In genomic region chr14:65231286-65231980, GRCh38 we compare ENCODE assay signal across 16 cellular contexts.
DNase-seq lines count a peak whose midpoint lies in the region; ATAC-seq, FAIRE-seq and TF ChIP-seq lines count a peak whose summit lies in the region.
"Had no signal": no experiment of that assay in that cellular context is flagged by ENCODE, and none has a peak within 500 bp of the region (broad histone marks: within the 10 kb centered on the region; RNA-seq: fewer than 3 reads in every experiment).

No MANE protein-coding gene starts in this region.

- H2AFZ ChIP-seq in astrocyte (ENCODE audit: low read depth, low read length): peak overlapping the region; percentile 2

- peaks cover 25% of the 10 kb centered on the region for H3K4me1 Mint-ChIP-seq in activated naive CD8-positive, alpha-beta T cell treated with anti-CD3 and anti-CD28 coated beads for 36 hours
- H3K4me1 Mint-ChIP-seq in activated naive CD8-positive, alpha-beta T cell treated with anti-CD3 and anti-CD28 coated beads, Interleukin-2, amount 50 U/mL, for 24 hours: peaks cover 30% of the 10 kb centered on the region
- H3K4me1 Mint-ChIP-seq in astrocyte (ENCODE audit: low read depth, unreplicated experiment) (peaks cover 18% of the 10 kb centered on the region), mesothelial cell of epicardium (peaks cover 42% of the 10 kb centered on the region), type B pancreatic cell (ENCODE audit: unreplicated experiment) (peaks cover 40% of the 10 kb centered on the region)

- no peak for ATAC-seq in activated naive CD8-positive, alpha-beta T cell treated with anti-CD3 and anti-CD28 coated beads, Interleukin-2, amount 50 U/mL, for 24 hours
- ATAC-seq in GM21786 (IDR thresholded peaks at IDR 0.05; ENCODE audit: unreplicated experiment): no peak
- ATAC-seq: A549 had no signal

- peak overlapping the region; percentile 0 for H3K4me2 ChIP-seq in astrocyte (ENCODE audit: low read length)

- peak overlapping the region; percentile 37 for H3K27ac Mint-ChIP-seq in activated naive CD8-positive, alpha-beta T cell treated with anti-CD3 and anti-CD28 coated beads for 36 hours
- no peak overlapping the region for H3K27ac Mint-ChIP-seq in activated naive CD8-positive, alpha-beta T cell treated with anti-CD3 and anti-CD28 coated beads, Interleukin-2, amount 50 U/mL, for 24 hours
- H3K27ac Mint-ChIP-seq in astrocyte (ENCODE audit: unreplicated experiment) (no peak overlapping the region), mesothelial cell of epicardium (peak overlapping the region; percentile 66), type B pancreatic cell (peak overlapping the region; percentile 74)
- H3K27ac Mint-ChIP-seq: activated CD4-positive, alpha-beta memory T cell treated with anti-CD3 and anti-CD28 coated beads for 36 hours had no signal

- no peaks in the 10 kb centered on the region for H3K36me3 ChIP-seq in astrocyte (ENCODE audit: insufficient read depth, low read length)
- H3K36me3 ChIP-seq: HAP-1, right atrium auricular region, suprapubic skin had no signal

- H3K27me3 ChIP-seq in astrocyte (ENCODE audit: insufficient read depth, low read length): no peaks in the 10 kb centered on the region
- H3K27me3 ChIP-seq: right atrium auricular region, suprapubic skin had no signal

- H3K9ac ChIP-seq in astrocyte (ENCODE audit: low read length): no peak overlapping the region

- no peaks in the 10 kb centered on the region for H3K27me3 Mint-ChIP-seq in activated naive CD8-positive, alpha-beta T cell treated with anti-CD3 and anti-CD28 coated beads for 36 hours
- H3K27me3 Mint-ChIP-seq in activated naive CD8-positive, alpha-beta T cell treated with anti-CD3 and anti-CD28 coated beads, Interleukin-2, amount 50 U/mL, for 24 hours: no peaks in the 10 kb centered on the region
- no peaks in the 10 kb centered on the region for H3K27me3 Mint-ChIP-seq in astrocyte (ENCODE audit: low read depth, unreplicated experiment)
- H3K27me3 Mint-ChIP-seq in mesothelial cell of epicardium (ENCODE audit: low read depth): no peaks in the 10 kb centered on the region
- H3K27me3 Mint-ChIP-seq in type B pancreatic cell: no peaks in the 10 kb centered on the region
- H3K27me3 Mint-ChIP-seq: activated CD4-positive, alpha-beta memory T cell treated with anti-CD3 and anti-CD28 coated beads for 36 hours had no signal

- H3K9me3 Mint-ChIP-seq in activated naive CD8-positive, alpha-beta T cell treated with anti-CD3 and anti-CD28 coated beads for 36 hours: peaks cover 2% of the 10 kb centered on the region
- H3K9me3 Mint-ChIP-seq in activated naive CD8-positive, alpha-beta T cell treated with anti-CD3 and anti-CD28 coated beads, Interleukin-2, amount 50 U/mL, for 24 hours: no peaks in the 10 kb centered on the region
- H3K9me3 Mint-ChIP-seq in astrocyte (ENCODE audit: unreplicated experiment) (peaks cover 3% of the 10 kb centered on the region), mesothelial cell of epicardium (peaks cover 17% of the 10 kb centered on the region), type B pancreatic cell (peaks cover 3% of the 10 kb centered on the region)
- H3K9me3 Mint-ChIP-seq: activated CD4-positive, alpha-beta memory T cell treated with anti-CD3 and anti-CD28 coated beads for 36 hours had no signal

- H3K4me3 Mint-ChIP-seq in activated naive CD8-positive, alpha-beta T cell treated with anti-CD3 and anti-CD28 coated beads for 36 hours: no peak overlapping the region
- H3K4me3 Mint-ChIP-seq in activated naive CD8-positive, alpha-beta T cell treated with anti-CD3 and anti-CD28 coated beads, Interleukin-2, amount 50 U/mL, for 24 hours: no peak overlapping the region
- H3K4me3 Mint-ChIP-seq in astrocyte (ENCODE audit: unreplicated experiment) (no peak overlapping the region), mesothelial cell of epicardium (no peak overlapping the region), type B pancreatic cell (peak overlapping the region; percentile 46)
- H3K4me3 Mint-ChIP-seq: activated CD4-positive, alpha-beta memory T cell treated with anti-CD3 and anti-CD28 coated beads for 36 hours had no signal

- FAIRE-seq in astrocyte (lab: Jason Lieb, UNC): no peak
- FAIRE-seq: A549 had no signal

- no peaks in the 10 kb centered on the region for H3K9me3 ChIP-seq in astrocyte (ENCODE audit: insufficient read depth, low read depth, low read length)
- H3K9me3 ChIP-seq: A549, HAP-1, right atrium auricular region, suprapubic skin had no signal

- H3K36me3 Mint-ChIP-seq in activated naive CD8-positive, alpha-beta T cell treated with anti-CD3 and anti-CD28 coated beads for 36 hours: no peaks in the 10 kb centered on the region
- no peaks in the 10 kb centered on the region for H3K36me3 Mint-ChIP-seq in activated naive CD8-positive, alpha-beta T cell treated with anti-CD3 and anti-CD28 coated beads, Interleukin-2, amount 50 U/mL, for 24 hours (ENCODE audit: low read depth)
- H3K36me3 Mint-ChIP-seq in astrocyte (ENCODE audit: low read depth, unreplicated experiment) (no peaks in the 10 kb centered on the region), mesothelial cell of epicardium (peaks cover 6% of the 10 kb centered on the region), type B pancreatic cell (no peaks in the 10 kb centered on the region)
- H3K36me3 Mint-ChIP-seq: activated CD4-positive, alpha-beta memory T cell treated with anti-CD3 and anti-CD28 coated beads for 36 hours had no signal

- TF ChIP-seq CTCF in astrocyte (IDR thresholded peaks at IDR 0.05; ENCODE audit: insufficient read depth, low read depth, low read length) (no peak), mesothelial cell of epicardium (IDR thresholded peaks at IDR 0.05; ENCODE audit: unreplicated experiment) (no peak), type B pancreatic cell (conservative IDR thresholded peaks at IDR 0.05) (no peak)

- H3K79me2 ChIP-seq in astrocyte (ENCODE audit: insufficient read depth, low read length): no peaks in the 10 kb centered on the region

- no peak for DNase-seq in activated naive CD8-positive, alpha-beta T cell treated with anti-CD3 and anti-CD28 coated beads for 36 hours
- no peak for DNase-seq in activated naive CD8-positive, alpha-beta T cell treated with anti-CD3 and anti-CD28 coated beads, Interleukin-2, amount 50 U/mL, for 24 hours
- DNase-seq in astrocyte (ENCODE audit: low read depth) (no peak), mesothelial cell of epicardium (ENCODE audit: low spot score in 2 of 2, unreplicated experiment in 2 of 2) (no peak), type B pancreatic cell (ENCODE audit: extremely low spot score, unreplicated experiment) (no peak), cerebellar nuclear complex (lab: John Stamatoyannopoulos, UW) (no peak)
- no peak for DNase-seq in activated CD4-positive, alpha-beta T cell treated with anti-CD3 and anti-CD28 coated beads for 1 hour
- DNase-seq: activated CD4-positive, alpha-beta memory T cell treated with anti-CD3 and anti-CD28 coated beads for 36 hours; activated gamma-delta T cell treated with Interleukin-2 at 50 U/mL for 16 hours; NCI-H446 treated with DMSO at 0.1 percent for 48 hours; RPMI8226 had no signal

- no peak overlapping the region for H3K27ac ChIP-seq in astrocyte (ENCODE audit: low read depth, low read length)
- H3K27ac ChIP-seq: suprapubic skin had no signal

- no peaks in the 10 kb centered on the region for H4K20me1 ChIP-seq in astrocyte (ENCODE audit: insufficient read depth, low read length)

- H3K4me1 ChIP-seq in astrocyte (ENCODE audit: insufficient read depth, low read length): peaks cover 19% of the 10 kb centered on the region

- no peak overlapping the region for H3K4me3 ChIP-seq in astrocyte (ENCODE audit: insufficient read depth, low read depth, low read length)
- H3K4me3 ChIP-seq: A549, HAP-1, right atrium auricular region, suprapubic skin had no signal

Comparison
In these comparisons a context has a peak if more than half of its experiments do, and no peak if none do; other contexts are left out.
1. H3K27ac Mint-ChIP-seq: peak in activated naive CD8-positive, alpha-beta T cell treated with anti-CD3 and anti-CD28 coated beads for 36 hours (single experiment), mesothelial cell of epicardium (single experiment) and type B pancreatic cell (single experiment); none in activated naive CD8-positive, alpha-beta T cell treated with anti-CD3 and anti-CD28 coated beads, Interleukin-2, amount 50 U/mL, for 24 hours (single experiment) and astrocyte (single experiment).